Comparison of ENCODE assay signal across 8 cellular contexts in the genomic region with DNA sequence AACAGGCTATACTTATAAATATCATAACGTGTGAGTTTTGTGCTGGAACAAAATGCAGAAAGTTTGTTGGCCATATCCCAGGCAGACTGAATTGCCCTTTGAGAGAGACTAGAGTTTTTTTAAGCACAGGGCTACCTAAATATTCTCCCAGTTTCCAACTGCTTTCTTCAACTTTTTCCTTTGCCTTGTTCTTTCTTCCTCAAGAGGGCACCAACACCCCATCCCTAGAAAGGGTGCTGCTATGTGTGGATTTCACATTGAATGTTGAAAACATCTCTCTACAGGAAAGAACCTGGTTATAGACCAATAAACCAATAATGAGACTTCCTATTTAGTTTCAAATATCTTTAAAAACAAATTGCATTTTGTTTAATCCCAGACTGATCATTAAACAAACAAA.
DNase-seq lines count a peak whose midpoint lies in the region; ATAC-seq and TF ChIP-seq lines count a peak whose summit lies in the region.

No MANE protein-coding gene starts in this region.

- no peaks in the 10 kb centered on the region for H3K27me3 ChIP-seq in tibial nerve

- H3K27ac ChIP-seq in tibial nerve, result no peak overlapping the region

- no peak for TF ChIP-seq POLR2A in tibial nerve (IDR thresholded peaks at IDR 0.05)

- H3K9me3 ChIP-seq in tibial nerve, result no peaks in the 10 kb centered on the region

- DNase-seq in NCI-H510A treated with DMSO at 0.1 percent for 48 hours (lab: John Stamatoyannopoulos, UW) (peak; percentile 13), NCI-H510A (lab: John Stamatoyannopoulos, UW) (no peak), NAMALWA (ENCODE audit: low spot score) (peak; percentile 50), iPS-NIHi7 (ENCODE audit: extremely low spot score) (peak; percentile 53), tibial nerve (ENCODE audit: low spot score in 2 of 2) (peak in 1 of 2 donors; percentile 32)

- no peak overlapping the region for H3K4me3 ChIP-seq in tibial nerve

- no peak overlapping the region for H3K27ac Mint-ChIP-seq in activated T-helper 17 cell treated with anti-CD3 and anti-CD28 coated beads, Interleukin-2, amount 50 U/mL, for 72 hours

- no peak for ATAC-seq in activated T-helper 17 cell treated with anti-CD3 and anti-CD28 coated beads, Interleukin-2, amount 50 U/mL, for 72 hours (replicated peaks)
- ATAC-seq in GM18502 (IDR thresholded peaks at IDR 0.05; ENCODE audit: poor library complexity, unreplicated experiment) (no peak), HG03378 (IDR thresholded peaks at IDR 0.05; ENCODE audit: unreplicated experiment) (no peak)

- H3K9me3 Mint-ChIP-seq in activated T-helper 17 cell treated with anti-CD3 and anti-CD28 coated beads, Interleukin-2, amount 50 U/mL, for 72 hours, result no peaks in the 10 kb centered on the region

- H3K27me3 Mint-ChIP-seq in activated T-helper 17 cell treated with anti-CD3 and anti-CD28 coated beads, Interleukin-2, amount 50 U/mL, for 72 hours, result no peaks in the 10 kb centered on the region

- H3K4me1 ChIP-seq in tibial nerve, result peaks cover 0 to 15% (median 0%) of the 10 kb centered on the region in 4 donors

- H3K36me3 Mint-ChIP-seq in activated T-helper 17 cell treated with anti-CD3 and anti-CD28 coated beads, Interleukin-2, amount 50 U/mL, for 72 hours (ENCODE audit: low read depth), result peaks cover under 1% of the 10 kb centered on the region

- 4 to 9% methylated on average over 1 of the region's 1 CpG for WGBS in tibial nerve, 2 donors

- H3K4me3 Mint-ChIP-seq in activated T-helper 17 cell treated with anti-CD3 and anti-CD28 coated beads, Interleukin-2, amount 50 U/mL, for 72 hours, result peak overlapping the region; percentile 12

- TF ChIP-seq EP300 in tibial nerve (IDR thresholded peaks at IDR 0.05), result no peak

- TF ChIP-seq CTCF in tibial nerve (IDR thresholded peaks at IDR 0.05), result peak; percentile 16 to 58 (median 49)

- H3K4me1 Mint-ChIP-seq in activated T-helper 17 cell treated with anti-CD3 and anti-CD28 coated beads, Interleukin-2, amount 50 U/mL, for 72 hours, result peaks cover 20% of the 10 kb centered on the region

- no peaks in the 10 kb centered on the region for H3K36me3 ChIP-seq in tibial nerve
